Comparison of ENCODE assay signal across 1 cellular context in the genomic region with DNA sequence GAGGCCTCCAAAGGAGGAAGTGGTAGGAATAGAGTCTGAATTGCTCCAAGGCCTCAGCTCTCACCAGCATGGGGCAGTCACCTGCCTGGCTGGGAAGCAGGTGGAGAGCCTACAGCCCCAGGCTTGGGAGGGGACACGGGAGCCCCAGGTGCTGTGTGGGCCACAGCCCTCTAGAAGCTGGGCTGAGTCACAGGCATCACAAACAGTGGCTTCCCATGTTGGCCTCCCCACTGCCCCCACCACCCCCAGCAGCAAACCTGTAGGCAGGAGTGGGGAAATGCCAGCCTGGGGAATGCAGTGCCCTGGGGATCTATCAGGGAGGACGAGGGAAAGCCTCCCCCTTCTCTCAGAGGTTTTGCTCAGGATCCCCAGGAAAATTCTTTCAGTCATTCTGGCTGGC.
TF ChIP-seq lines count a peak whose summit lies in the region.

No MANE protein-coding gene starts in this region.

TF ChIP-seq in A549, 52 proteins besides CTCF, POLR2A, EP300 and RAD21 (continued from another document):
- TF ChIP-seq EHF (CRISPR knock-in tag; IDR thresholded peaks at IDR 0.05) (no peak), ZSCAN20 (CRISPR knock-in tag; IDR thresholded peaks at IDR 0.05) (no peak), TFCP2L1 (CRISPR knock-in tag; IDR thresholded peaks at IDR 0.05) (no peak), HEYL (CRISPR knock-in tag; IDR thresholded peaks at IDR 0.05) (no peak), NFE2L2 (conservative IDR thresholded peaks at IDR 0.05; ENCODE audit: low read length) (no peak)
- TF ChIP-seq, protein P1, sequence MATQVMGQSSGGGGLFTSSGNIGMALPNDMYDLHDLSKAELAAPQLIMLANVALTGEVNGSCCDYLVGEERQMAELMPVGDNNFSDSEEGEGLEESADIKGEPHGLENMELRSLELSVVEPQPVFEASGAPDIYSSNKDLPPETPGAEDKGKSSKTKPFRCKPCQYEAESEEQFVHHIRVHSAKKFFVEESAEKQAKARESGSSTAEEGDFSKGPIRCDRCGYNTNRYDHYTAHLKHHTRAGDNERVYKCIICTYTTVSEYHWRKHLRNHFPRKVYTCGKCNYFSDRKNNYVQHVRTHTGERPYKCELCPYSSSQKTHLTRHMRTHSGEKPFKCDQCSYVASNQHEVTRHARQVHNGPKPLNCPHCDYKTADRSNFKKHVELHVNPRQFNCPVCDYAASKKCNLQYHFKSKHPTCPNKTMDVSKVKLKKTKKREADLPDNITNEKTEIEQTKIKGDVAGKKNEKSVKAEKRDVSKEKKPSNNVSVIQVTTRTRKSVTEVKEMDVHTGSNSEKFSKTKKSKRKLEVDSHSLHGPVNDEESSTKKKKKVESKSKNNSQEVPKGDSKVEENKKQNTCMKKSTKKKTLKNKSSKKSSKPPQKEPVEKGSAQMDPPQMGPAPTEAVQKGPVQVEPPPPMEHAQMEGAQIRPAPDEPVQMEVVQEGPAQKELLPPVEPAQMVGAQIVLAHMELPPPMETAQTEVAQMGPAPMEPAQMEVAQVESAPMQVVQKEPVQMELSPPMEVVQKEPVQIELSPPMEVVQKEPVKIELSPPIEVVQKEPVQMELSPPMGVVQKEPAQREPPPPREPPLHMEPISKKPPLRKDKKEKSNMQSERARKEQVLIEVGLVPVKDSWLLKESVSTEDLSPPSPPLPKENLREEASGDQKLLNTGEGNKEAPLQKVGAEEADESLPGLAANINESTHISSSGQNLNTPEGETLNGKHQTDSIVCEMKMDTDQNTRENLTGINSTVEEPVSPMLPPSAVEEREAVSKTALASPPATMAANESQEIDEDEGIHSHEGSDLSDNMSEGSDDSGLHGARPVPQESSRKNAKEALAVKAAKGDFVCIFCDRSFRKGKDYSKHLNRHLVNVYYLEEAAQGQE (IDR thresholded peaks at IDR 0.05), result no peak
- TF ChIP-seq, protein P2, sequence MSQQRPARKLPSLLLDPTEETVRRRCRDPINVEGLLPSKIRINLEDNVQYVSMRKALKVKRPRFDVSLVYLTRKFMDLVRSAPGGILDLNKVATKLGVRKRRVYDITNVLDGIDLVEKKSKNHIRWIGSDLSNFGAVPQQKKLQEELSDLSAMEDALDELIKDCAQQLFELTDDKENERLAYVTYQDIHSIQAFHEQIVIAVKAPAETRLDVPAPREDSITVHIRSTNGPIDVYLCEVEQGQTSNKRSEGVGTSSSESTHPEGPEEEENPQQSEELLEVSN (IDR thresholded peaks at IDR 0.05; ENCODE audit: borderline replicate concordance, low read depth), result no peak
